Comparison of ENCODE assay signal across 1 cellular context in the genomic region with DNA sequence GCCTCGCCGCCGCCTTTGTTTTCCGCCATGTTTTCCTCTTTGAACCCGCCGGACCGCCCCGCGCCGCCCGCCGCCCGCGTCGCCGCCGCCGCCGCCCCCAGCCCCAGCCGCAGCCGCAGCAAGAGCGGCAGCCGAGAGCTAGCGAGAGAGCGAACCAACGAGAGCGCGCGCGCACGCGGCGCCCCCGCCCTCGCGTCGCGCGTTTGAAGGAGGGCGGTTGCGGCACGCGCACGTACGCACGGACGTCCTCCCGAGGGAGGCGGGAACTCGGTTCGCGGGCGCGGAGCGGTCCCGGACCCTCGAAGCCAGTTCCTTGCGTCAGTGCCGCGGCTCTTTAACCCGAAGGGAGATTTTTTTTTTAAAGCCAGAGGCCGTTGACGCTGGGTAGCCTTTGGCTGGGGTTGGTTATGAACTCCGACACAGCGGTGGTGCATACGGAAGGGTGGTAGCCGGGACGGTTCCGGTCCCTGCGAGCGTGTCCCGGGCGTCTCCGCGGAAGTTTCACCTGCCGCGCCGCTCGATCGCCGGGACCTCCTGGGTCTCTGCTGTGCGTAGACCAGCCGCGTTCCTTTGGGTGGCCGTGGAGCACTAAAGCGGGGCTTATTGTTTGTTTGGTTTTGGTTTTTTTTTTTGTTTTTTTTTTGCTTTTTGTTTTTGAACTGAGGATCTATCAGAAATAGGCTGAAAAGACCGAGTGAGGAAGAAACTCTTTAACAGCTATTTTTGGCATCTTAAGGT.
TF ChIP-seq lines count a peak whose summit lies in the region.

A gene (minus strand): TSS at position 156 of the 738 bp plus-strand sequence. CDS start 127 bp downstream, at position 29.

TF ChIP-seq in K562, 482 proteins besides CTCF, POLR2A, EP300 and RAD21 (continued from another document):
- TF ChIP-seq, protein P1, sequence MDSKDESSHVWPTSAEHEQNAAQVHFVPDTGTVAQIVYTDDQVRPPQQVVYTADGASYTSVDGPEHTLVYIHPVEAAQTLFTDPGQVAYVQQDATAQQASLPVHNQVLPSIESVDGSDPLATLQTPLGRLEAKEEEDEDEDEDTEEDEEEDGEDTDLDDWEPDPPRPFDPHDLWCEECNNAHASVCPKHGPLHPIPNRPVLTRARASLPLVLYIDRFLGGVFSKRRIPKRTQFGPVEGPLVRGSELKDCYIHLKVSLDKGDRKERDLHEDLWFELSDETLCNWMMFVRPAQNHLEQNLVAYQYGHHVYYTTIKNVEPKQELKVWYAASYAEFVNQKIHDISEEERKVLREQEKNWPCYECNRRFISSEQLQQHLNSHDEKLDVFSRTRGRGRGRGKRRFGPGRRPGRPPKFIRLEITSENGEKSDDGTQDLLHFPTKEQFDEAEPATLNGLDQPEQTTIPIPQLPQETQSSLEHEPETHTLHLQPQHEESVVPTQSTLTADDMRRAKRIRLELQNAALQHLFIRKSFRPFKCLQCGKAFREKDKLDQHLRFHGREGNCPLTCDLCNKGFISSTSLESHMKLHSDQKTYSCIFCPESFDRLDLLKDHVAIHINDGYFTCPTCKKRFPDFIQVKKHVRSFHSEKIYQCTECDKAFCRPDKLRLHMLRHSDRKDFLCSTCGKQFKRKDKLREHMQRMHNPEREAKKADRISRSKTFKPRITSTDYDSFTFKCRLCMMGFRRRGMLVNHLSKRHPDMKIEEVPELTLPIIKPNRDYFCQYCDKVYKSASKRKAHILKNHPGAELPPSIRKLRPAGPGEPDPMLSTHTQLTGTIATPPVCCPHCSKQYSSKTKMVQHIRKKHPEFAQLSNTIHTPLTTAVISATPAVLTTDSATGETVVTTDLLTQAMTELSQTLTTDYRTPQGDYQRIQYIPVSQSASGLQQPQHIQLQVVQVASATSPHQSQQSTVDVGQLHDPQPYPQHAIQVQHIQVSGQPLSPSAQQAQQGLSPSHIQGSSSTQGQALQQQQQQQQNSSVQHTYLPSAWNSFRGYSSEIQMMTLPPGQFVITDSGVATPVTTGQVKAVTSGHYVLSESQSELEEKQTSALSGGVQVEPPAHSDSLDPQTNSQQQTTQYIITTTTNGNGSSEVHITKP (IDR thresholded peaks at IDR 0.05; ENCODE audit: partially characterized antibody): no peak
